Comparison of ENCODE assay signal across 11 cellular contexts in the genomic region with DNA sequence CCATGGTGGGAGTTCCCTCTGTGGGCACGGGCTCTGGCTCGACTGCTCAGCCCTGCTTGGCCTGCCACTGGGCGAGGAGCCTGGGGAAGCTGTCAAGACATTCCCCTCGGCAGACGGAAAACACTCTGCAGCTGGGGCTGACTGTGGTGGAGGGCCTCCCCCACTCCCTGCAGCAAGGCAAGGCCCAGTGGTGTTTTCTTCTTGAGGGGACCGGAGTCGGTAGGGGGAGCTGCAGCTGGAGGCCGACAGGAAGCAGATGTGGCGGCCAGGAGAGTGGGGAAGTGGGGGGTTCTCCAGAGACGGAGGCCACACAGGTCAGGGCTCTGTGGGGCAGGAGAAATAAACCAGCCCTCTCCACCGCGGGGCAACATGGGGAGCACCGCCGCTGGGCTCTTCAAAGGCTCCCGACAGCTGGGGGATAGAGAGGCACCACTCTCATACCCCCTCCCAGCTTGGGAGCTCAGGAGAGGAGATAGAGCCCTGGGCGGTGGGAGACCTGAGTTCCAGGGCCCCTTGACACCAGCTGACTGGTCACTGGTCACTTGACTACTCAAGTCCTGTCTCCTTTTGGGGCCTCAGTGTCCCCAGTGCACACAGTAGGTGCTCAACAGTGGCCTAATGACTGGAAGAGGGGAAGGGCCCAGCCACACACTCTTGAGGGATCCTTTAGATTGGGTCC. TPM values are rescaled to one million over a fixed set of nuclear protein-coding genes. Genes with fewer than 3 reads are reported as not detected.
A peak's percentile ranks its signal among the peaks of the same experiment; 100 is the strongest.
DNase-seq lines count a peak whose midpoint lies in the region; ATAC-seq and TF ChIP-seq lines count a peak whose summit lies in the region.
"Had no signal": no experiment of that assay in that cellular context is flagged by ENCODE, and none has a peak within 500 bp of the region (broad histone marks: within the 10 kb centered on the region; RNA-seq: fewer than 3 reads in every experiment).

No MANE protein-coding gene starts in this region.

- H3K9me3 ChIP-seq in SK-N-SH (no peaks in the 10 kb centered on the region), WERI-Rb-1 (ENCODE audit: severe bottlenecking) (no peaks in the 10 kb centered on the region), right cardiac atrium (ENCODE audit: control insufficient read depth, low read length) (no peaks in the 10 kb centered on the region), stomach smooth muscle (ENCODE audit: control insufficient read depth in 2 of 2, low read length in 2 of 2) (no peaks in the 10 kb centered on the region)
- no peaks in the 10 kb centered on the region for H3K9me3 ChIP-seq in CD4-positive, alpha-beta memory T cell (ENCODE audit: control insufficient read depth in 1 of 2, low read length in 2 of 2)

- POLR2A ChIA-PET in SK-N-SH (lab: Yijun Ruan, JAX): no interaction called here
- POLR2A ChIA-PET in CD4-positive, alpha-beta memory T cell (lab: Charles Lee; ENCODE audit: partially characterized antibody): no interaction called here
- POLR2A ChIA-PET in activated CD4-positive, alpha-beta T cell treated with anti-CD3 and anti-CD28 coated beads, Interleukin-2, amount 10 ng/mL, durations not matched to agents 7 days and 5 days (lab: Charles Lee): no interaction called here

- TF ChIP-seq EP300 in SK-N-SH (IDR thresholded peaks at IDR 0.05; ENCODE audit: borderline replicate concordance in 1 of 2, low read depth in 1 of 2, low read length in 1 of 2): no peak

- H3K27ac Mint-ChIP-seq in CD4-positive, alpha-beta memory T cell: no peak overlapping the region
- H3K27ac Mint-ChIP-seq in activated CD4-positive, alpha-beta T cell treated with anti-CD3 and anti-CD28 coated beads, Interleukin-2, amount 10 ng/mL, durations not matched to agents 7 days and 5 days: no peak overlapping the region

- peak; percentile 32 for DNase-seq in SK-N-SH
- DNase-seq in WERI-Rb-1: peak; percentile 6
- DNase-seq in right cardiac atrium: peak; percentile 16 to 67 (median 64)
- no peak for DNase-seq in CD4-positive, alpha-beta memory T cell
- no peak for DNase-seq in activated CD4-positive, alpha-beta T cell treated with anti-CD3 and anti-CD28 coated beads, Interleukin-2, amount 10 ng/mL, durations not matched to agents 7 days and 5 days
- no peak for DNase-seq in hepatic stellate cell (ENCODE audit: low spot score)
- DNase-seq: HCEC 1CT; NK-92 treated with Interleukin-12 subunit alpha and Interleukin-12 subunit beta, amount 100 ng/mL, for 24 hours had no signal

- no peak overlapping the region for H3K4me2 ChIP-seq in SK-N-SH

- H3K9me2 ChIP-seq in SK-N-SH: no peaks in the 10 kb centered on the region

- H4K20me1 ChIP-seq in SK-N-SH (ENCODE audit: insufficient read depth): no peaks in the 10 kb centered on the region

- H3K4me3 Mint-ChIP-seq in CD4-positive, alpha-beta memory T cell: no peak overlapping the region
- no peak overlapping the region for H3K4me3 Mint-ChIP-seq in activated CD4-positive, alpha-beta T cell treated with anti-CD3 and anti-CD28 coated beads, Interleukin-2, amount 10 ng/mL, durations not matched to agents 7 days and 5 days

- H3K36me3 Mint-ChIP-seq in CD4-positive, alpha-beta memory T cell: no peaks in the 10 kb centered on the region
- no peaks in the 10 kb centered on the region for H3K36me3 Mint-ChIP-seq in activated CD4-positive, alpha-beta T cell treated with anti-CD3 and anti-CD28 coated beads, Interleukin-2, amount 10 ng/mL, durations not matched to agents 7 days and 5 days (ENCODE audit: low read depth)

- H3K79me2 ChIP-seq in SK-N-SH (ENCODE audit: insufficient read depth): no peaks in the 10 kb centered on the region

- H2AFZ ChIP-seq in SK-N-SH (ENCODE audit: low read depth): no peak overlapping the region

- H3K27me3 Mint-ChIP-seq in CD4-positive, alpha-beta memory T cell: no peaks in the 10 kb centered on the region
- H3K27me3 Mint-ChIP-seq in activated CD4-positive, alpha-beta T cell treated with anti-CD3 and anti-CD28 coated beads, Interleukin-2, amount 10 ng/mL, durations not matched to agents 7 days and 5 days: no peaks in the 10 kb centered on the region

- H3K27me3 ChIP-seq in SK-N-SH (ENCODE audit: insufficient read depth): no peaks in the 10 kb centered on the region
- H3K27me3 ChIP-seq in WERI-Rb-1 (ENCODE audit: insufficient read depth, low read depth, severe bottlenecking): no peaks in the 10 kb centered on the region
- no peaks in the 10 kb centered on the region for H3K27me3 ChIP-seq in right cardiac atrium (ENCODE audit: control insufficient read depth, insufficient read depth)
- no peaks in the 10 kb centered on the region for H3K27me3 ChIP-seq in stomach smooth muscle (ENCODE audit: control insufficient read depth in 1 of 2, insufficient read depth in 2 of 2, low read length in 2 of 2)
- no peaks in the 10 kb centered on the region for H3K27me3 ChIP-seq in CD4-positive, alpha-beta memory T cell (ENCODE audit: insufficient read depth, low read length)

- H3F3A ChIP-seq in SK-N-SH (replicated peaks; ENCODE audit: insufficient read depth): no peaks in the 10 kb centered on the region

- TF ChIP-seq RAD21 in SK-N-SH (IDR thresholded peaks at IDR 0.05; ENCODE audit: low read length): no peak

- no peaks in the 10 kb centered on the region for H3K9me3 Mint-ChIP-seq in CD4-positive, alpha-beta memory T cell
- no peaks in the 10 kb centered on the region for H3K9me3 Mint-ChIP-seq in activated CD4-positive, alpha-beta T cell treated with anti-CD3 and anti-CD28 coated beads, Interleukin-2, amount 10 ng/mL, durations not matched to agents 7 days and 5 days

- no peak overlapping the region for H3K27ac ChIP-seq in SK-N-SH (ENCODE audit: low read depth in 2 of 2, low read length in 1 of 2)
- no peak overlapping the region for H3K27ac ChIP-seq in WERI-Rb-1
- no peak overlapping the region for H3K27ac ChIP-seq in right cardiac atrium (ENCODE audit: low read length)
- H3K27ac ChIP-seq in stomach smooth muscle (ENCODE audit: low read length): peak overlapping the region; percentile 81
- no peak overlapping the region for H3K27ac ChIP-seq in CD4-positive, alpha-beta memory T cell (ENCODE audit: low read depth, low read length)
- H3K27ac ChIP-seq: 22Rv1 had no signal

- intact Hi-C loops in right cardiac atrium (cut with DNase I): loop anchor here in 1 of 4 donors (10.0 kb wide), 1 partner anchor 54 kb away; the partner anchor contains the start of gene ZCCHC24
- intact Hi-C loops in CD4-positive, alpha-beta memory T cell (cut with micrococcal nuclease): no loop called here

- TF ChIP-seq CTCF in SK-N-SH (IDR thresholded peaks at IDR 0.05) (no peak), WERI-Rb-1 (IDR thresholded peaks at IDR 0.05; ENCODE audit: low read depth, low read length) (no peak)

- no peak overlapping the region for H3K4me3 ChIP-seq in SK-N-SH (ENCODE audit: low read depth in 2 of 2, low read length in 1 of 2)
- no peak overlapping the region for H3K4me3 ChIP-seq in WERI-Rb-1 (ENCODE audit: low read depth, low read length)
- H3K4me3 ChIP-seq in right cardiac atrium (ENCODE audit: low read length): no peak overlapping the region
- H3K4me3 ChIP-seq in stomach smooth muscle (ENCODE audit: low read length in 2 of 2): peak overlapping the region in 1 of 2 donors; percentile 29
- no peak overlapping the region for H3K4me3 ChIP-seq in CD4-positive, alpha-beta memory T cell (ENCODE audit: low read length in 2 of 2)

- H3K4me1 ChIP-seq in SK-N-SH (ENCODE audit: control insufficient read depth in 1 of 2, insufficient read depth in 2 of 2, low read depth in 1 of 2, low read length in 1 of 2): peaks cover 0 to 20% of the 10 kb centered on the region in 2 experiments; a peak in 1 of 4 replicates
- H3K4me1 ChIP-seq in right cardiac atrium (ENCODE audit: control insufficient read depth, insufficient read depth, low read length): peaks cover 21% of the 10 kb centered on the region
- peaks cover 59% of the 10 kb centered on the region for H3K4me1 ChIP-seq in stomach smooth muscle (ENCODE audit: control insufficient read depth, insufficient read depth, low read length)
- H3K4me1 ChIP-seq in CD4-positive, alpha-beta memory T cell (ENCODE audit: insufficient read depth, low read length): no peaks in the 10 kb centered on the region

- CTCF ChIA-PET in SK-N-SH (lab: Yijun Ruan, JAX): interaction anchor here (0.7 to 6.1 kb wide), 9 partner anchors 8 to 97 kb away, joined by 3 to 45 read pairs (median 5); no protein-coding TSS in a partner anchor
- CTCF ChIA-PET in CD4-positive, alpha-beta memory T cell (lab: Charles Lee; ENCODE audit: partially characterized antibody): interaction anchor here (5.0 kb wide), 1 partner anchor 17 kb away, joined by 33 read pairs; no protein-coding TSS in a partner anchor
- CTCF ChIA-PET in activated CD4-positive, alpha-beta T cell treated with anti-CD3 and anti-CD28 coated beads, Interleukin-2, amount 10 ng/mL, durations not matched to agents 7 days and 5 days (lab: Charles Lee): interaction anchor here (1.0 to 1.1 kb wide), 2 partner anchors 10 to 44 kb away, joined by 3 to 4 read pairs; no protein-coding TSS in a partner anchor

- ATAC-seq in SK-N-SH treated with all-trans-retinoic acid at 6 μM for 48 hours (no peak), right cardiac atrium (no peak)

- no peak overlapping the region for H3K9ac ChIP-seq in SK-N-SH
- H3K9ac ChIP-seq in stomach smooth muscle (ENCODE audit: low read length in 2 of 2): peak overlapping the region in 1 of 2 donors; percentile 34

- H3K36me3 ChIP-seq in SK-N-SH (replicated peaks in 1 of 2; ENCODE audit: control insufficient read depth in 1 of 2, insufficient read depth in 2 of 2, low read length in 1 of 2): peaks cover 2 to 4% of the 10 kb centered on the region in 2 experiments
- H3K36me3 ChIP-seq in WERI-Rb-1: no peaks in the 10 kb centered on the region
- H3K36me3 ChIP-seq in stomach smooth muscle (ENCODE audit: control insufficient read depth in 2 of 2, insufficient read depth in 2 of 2, low read length in 2 of 2): peaks cover 24 to 26% of the 10 kb centered on the region in 2 donors
- H3K36me3 ChIP-seq in CD4-positive, alpha-beta memory T cell (ENCODE audit: insufficient read depth, low read length): no peaks in the 10 kb centered on the region

- peaks cover 0 to 4% (median 0%) of the 10 kb centered on the region in 4 donors for H3K4me1 Mint-ChIP-seq in CD4-positive, alpha-beta memory T cell
- no peaks in the 10 kb centered on the region for H3K4me1 Mint-ChIP-seq in activated CD4-positive, alpha-beta T cell treated with anti-CD3 and anti-CD28 coated beads, Interleukin-2, amount 10 ng/mL, durations not matched to agents 7 days and 5 days

- WGBS in SK-N-SH (ENCODE audit: low lambda C conversion rate): 92% methylated on average over 15 of the region's 16 CpGs
- WGBS in right cardiac atrium: 54% methylated on average over 16 of the region's 16 CpGs

RNA-seq across cellular contexts. Expression of gene PPIF, which starts 43.4 kb away (rescaled TPM):
- polyA plus RNA-seq in SK-N-SH (2012; rRNA removed) (73.8 and 85.9 TPM in 2 replicates), right cardiac atrium (97.7 TPM)
- polyA plus RNA-seq in SK-N-SH (2012; cell fraction: cytosol; rRNA removed): 64.9 and 80.6 TPM in 2 replicates
- polyA plus RNA-seq in SK-N-SH (2012; cell fraction: nucleus; rRNA removed): 163 and 169 TPM in 2 replicates
- total RNA-seq in right cardiac atrium: 100 to 1,000 TPM in 3 of 4 donors, 10 to 100 TPM in 1; 91.8 to 121 (median 110) TPM
- total RNA-seq in CD4-positive, alpha-beta memory T cell: 10 to 100 TPM; 26.3 to 33.7 TPM
- polyA plus RNA-seq in CD4-positive, alpha-beta memory T cell: 10 to 100 TPM; 10.6 to 13.1 TPM
- 10 to 100 TPM; 53.7 to 56.7 TPM for total RNA-seq in activated CD4-positive, alpha-beta T cell treated with anti-CD3 and anti-CD28 coated beads, Interleukin-2, amount 10 ng/mL, durations not matched to agents 7 days and 5 days

RNA-seq across cellular contexts. Expression of gene ZCCHC24, which starts 54.7 kb away (rescaled TPM):
- polyA plus RNA-seq in SK-N-SH (2012; rRNA removed) (15.8 and 16.2 TPM in 2 replicates), right cardiac atrium (31.3 TPM)
- polyA plus RNA-seq in SK-N-SH (2012; cell fraction: cytosol; rRNA removed): 10.3 and 13.2 TPM in 2 replicates
- 12.8 and 15.3 TPM in 2 replicates for polyA plus RNA-seq in SK-N-SH (2012; cell fraction: nucleus; rRNA removed)
- 10 to 100 TPM; 60.4 to 75.3 (median 63.8) TPM for total RNA-seq in right cardiac atrium
- total RNA-seq in CD4-positive, alpha-beta memory T cell: 1 to 10 TPM; 1.7 to 1.9 TPM
- under 1 TPM; 0.30 to 0.79 TPM for polyA plus RNA-seq in CD4-positive, alpha-beta memory T cell
- total RNA-seq in activated CD4-positive, alpha-beta T cell treated with anti-CD3 and anti-CD28 coated beads, Interleukin-2, amount 10 ng/mL, durations not matched to agents 7 days and 5 days: under 1 TPM; 0.52 to 0.73 TPM

Comparison
In these comparisons a context has a peak if more than half of its experiments do, and no peak if none do; other contexts are left out.
1. DNase-seq: peak in SK-N-SH (single experiment), WERI-Rb-1 (single experiment) and right cardiac atrium (3 of 3); none in CD4-positive, alpha-beta memory T cell (0 of 5), activated CD4-positive, alpha-beta T cell treated with anti-CD3 and anti-CD28 coated beads, Interleukin-2, amount 10 ng/mL, durations not matched to agents 7 days and 5 days (single experiment) and hepatic stellate cell (single experiment).
2. RNA of gene ZCCHC24, which starts 54.7 kb away (total RNA-seq): 60.4 to 75.3 TPM in right cardiac atrium; 1.7 to 1.9 TPM in CD4-positive, alpha-beta memory T cell and 0.52 to 0.73 TPM in activated CD4-positive, alpha-beta T cell treated with anti-CD3 and anti-CD28 coated beads, Interleukin-2, amount 10 ng/mL, durations not matched to agents 7 days and 5 days; every median in the first group is over 10 times any median in the second.